Comparison of ENCODE assay signal across 1 cellular context in genomic region chr12:45644521-45644920, GRCh38.
TF ChIP-seq lines count a peak whose summit lies in the region.

No MANE protein-coding gene starts in this region.

TF ChIP-seq in IMR-90, 13 proteins besides CTCF, POLR2A, EP300 and RAD21 (continued from another document):
- TF ChIP-seq ELK1 (IDR thresholded peaks at IDR 0.05; ENCODE audit: borderline replicate concordance, low read depth, low read length) (no peak), RCOR1 (IDR thresholded peaks at IDR 0.05; ENCODE audit: insufficient replicate concordance, low read length) (no peak), FOS (IDR thresholded peaks at IDR 0.05; ENCODE audit: low read depth, low read length) (no peak), RFX5 (IDR thresholded peaks at IDR 0.05; ENCODE audit: low read depth, low read length) (no peak), USF2 (IDR thresholded peaks at IDR 0.05; ENCODE audit: low read depth, low read length) (no peak), MXI1 (IDR thresholded peaks at IDR 0.05; ENCODE audit: borderline replicate concordance, low read depth, low read length) (no peak), SMC3 (IDR thresholded peaks at IDR 0.05; ENCODE audit: low read depth, low read length) (no peak), CEBPB (IDR thresholded peaks at IDR 0.05; ENCODE audit: low read depth, low read length) (no peak), MAZ (IDR thresholded peaks at IDR 0.05; ENCODE audit: borderline replicate concordance, low read depth, low read length) (no peak), CHD1 (IDR thresholded peaks at IDR 0.05; ENCODE audit: low read depth, low read length) (no peak), NFE2L2 (IDR thresholded peaks at IDR 0.05; ENCODE audit: low read depth, low read length) (no peak)
TF ChIP-seq in IMR-90: peak in this region for 0.
